ENCODE assay signal across 15 cellular contexts in genomic region chr4:90074322-90074886, GRCh38. TPM values are rescaled to one million over a fixed set of nuclear protein-coding genes. Genes with fewer than 3 reads are reported as not detected.
"Had no signal": no experiment of that assay in that cellular context is flagged by ENCODE, and none has a peak within 500 bp of the region (broad histone marks: within the 10 kb centered on the region; RNA-seq: fewer than 3 reads in every experiment).

No MANE protein-coding gene starts in this region.

- H3K36me3 Mint-ChIP-seq: activated naive CD4-positive, alpha-beta T cell treated with anti-CD3 and anti-CD28 coated beads, Interleukin-2, amount 50 U/mL, for 72 hours; immature natural killer cell; natural killer cell had no signal

- H3K27ac Mint-ChIP-seq: activated naive CD4-positive, alpha-beta T cell treated with anti-CD3 and anti-CD28 coated beads, Interleukin-2, amount 50 U/mL, for 72 hours; effector memory CD8-positive, alpha-beta T cell; natural killer cell had no signal

- ATAC-seq: activated naive CD4-positive, alpha-beta T cell treated with anti-CD3 and anti-CD28 coated beads, Interleukin-2, amount 50 U/mL, for 72 hours; effector memory CD8-positive, alpha-beta T cell; gastroesophageal sphincter; left lobe of liver; mucosa of descending colon had no signal

- DNase-seq: activated CD4-positive, CD25-positive, alpha-beta regulatory T cell; amygdala; brain microvascular endothelial cell; effector memory CD8-positive, alpha-beta T cell; immature natural killer cell; mammary epithelial cell; mucosa of descending colon; natural killer cell; ovary; stimulated activated CD4-positive, alpha-beta T cell treated with anti-CD3 and anti-CD28 coated beads, Interleukin-4, amount 100 ng/mL, for 4 hours; T-helper 2 cell had no signal

- H3K9me3 Mint-ChIP-seq: activated naive CD4-positive, alpha-beta T cell treated with anti-CD3 and anti-CD28 coated beads, Interleukin-2, amount 50 U/mL, for 72 hours had no signal

- H3K4me3 Mint-ChIP-seq: effector memory CD8-positive, alpha-beta T cell; immature natural killer cell; natural killer cell had no signal

- H3K4me1 Mint-ChIP-seq: immature natural killer cell, natural killer cell had no signal

RNA-seq across cellular contexts. Expression of gene CCSER1, which starts 52.8 kb away (rescaled TPM):
- total RNA-seq: epithelial cell of proximal tubule had no signal
